9 cellular contexts compared by ENCODE assay signal in genomic region chr16:89246383-89246902, GRCh38. TPM values are rescaled to one million over a fixed set of nuclear protein-coding genes. Genes with fewer than 3 reads are reported as not detected.
DNase-seq lines count a peak whose midpoint lies in the region; ATAC-seq, FAIRE-seq and TF ChIP-seq lines count a peak whose summit lies in the region.
"Had no signal": no experiment of that assay in that cellular context is flagged by ENCODE, and none has a peak within 500 bp of the region (broad histone marks: within the 10 kb centered on the region; RNA-seq: fewer than 3 reads in every experiment).

No MANE protein-coding gene starts in this region.

- peaks cover 3% of the 10 kb centered on the region for H3K27me3 Mint-ChIP-seq in progenitor cell of endocrine pancreas

- peak overlapping the region; percentile 68 for H3K4me3 Mint-ChIP-seq in progenitor cell of endocrine pancreas (ENCODE audit: low read depth)

- H3K4me3 ChIP-seq in GM12875 (ENCODE audit: low read depth, low read length) (peak overlapping the region; percentile 48), RWPE2 (ENCODE audit: severe bottlenecking) (peak overlapping the region; percentile 83), esophagus muscularis mucosa (peak overlapping the region; percentile 55 to 76 (median 62))

- no peak for TF ChIP-seq EP300 in esophagus muscularis mucosa (IDR thresholded peaks at IDR 0.05)

- no peak for DNase-seq in RWPE2 (ENCODE audit: low spot score)
- DNase-seq in esophagus muscularis mucosa (ENCODE audit: extremely low spot score), result no peak
- DNase-seq in progenitor cell of endocrine pancreas (ENCODE audit: low spot score, unreplicated experiment), result no peak
- no peak for DNase-seq in activated gamma-delta T cell treated with Interleukin-2 at 50 U/mL for 16 hours
- no peak for DNase-seq in LoVo (ENCODE audit: low spot score)
- DNase-seq in urothelium cell line (ENCODE audit: low spot score), result no peak
- DNase-seq: dermis blood vessel endothelial cell had no signal

- no peak overlapping the region for H3K27ac Mint-ChIP-seq in progenitor cell of endocrine pancreas

- no peak for TF ChIP-seq CTCF in GM12875 (IDR thresholded peaks at IDR 0.05; ENCODE audit: borderline replicate concordance, insufficient read depth, low read depth, low read length)
- no peak for TF ChIP-seq CTCF in RWPE2 (IDR thresholded peaks at IDR 0.05; ENCODE audit: poor library complexity, severe bottlenecking)
- no peak for TF ChIP-seq CTCF in esophagus muscularis mucosa (IDR thresholded peaks at IDR 0.05)
- no peak for TF ChIP-seq CTCF in progenitor cell of endocrine pancreas (IDR thresholded peaks at IDR 0.05; ENCODE audit: unreplicated experiment)

- H3K9me3 ChIP-seq in RWPE2 (ENCODE audit: severe bottlenecking), result no peaks in the 10 kb centered on the region
- H3K9me3 ChIP-seq in esophagus muscularis mucosa, result no peaks in the 10 kb centered on the region

- 48% methylated on average over 13 of the region's 13 CpGs for WGBS in esophagus muscularis mucosa

- intact Hi-C loops in esophagus muscularis mucosa (cut with DNase I), result loop anchor here (10.0 kb wide), 1 partner anchor 48 kb away; no protein-coding TSS in a partner anchor

- H3K36me3 Mint-ChIP-seq in progenitor cell of endocrine pancreas (ENCODE audit: insufficient read depth), result peaks cover 2% of the 10 kb centered on the region

- peaks cover 4% of the 10 kb centered on the region for H3K9me3 Mint-ChIP-seq in progenitor cell of endocrine pancreas (ENCODE audit: low read depth)

- H3K27ac ChIP-seq in RWPE2 (ENCODE audit: poor library complexity, severe bottlenecking) (peak overlapping the region; percentile 31), esophagus muscularis mucosa (replicated peaks in 1 of 4) (peak overlapping the region in 1 of 4 donors; percentile 65)

- H3K4me1 Mint-ChIP-seq in progenitor cell of endocrine pancreas (ENCODE audit: low read depth), result no peaks in the 10 kb centered on the region

- H3K4me1 ChIP-seq in RWPE2 (ENCODE audit: insufficient read depth, poor library complexity, severe bottlenecking), result no peaks in the 10 kb centered on the region
- H3K4me1 ChIP-seq in esophagus muscularis mucosa, result peaks cover 12 to 29% (median 25%) of the 10 kb centered on the region in 4 donors

- ATAC-seq in RWPE2 (ENCODE audit: low read depth), result no peak; the same call in 2 of the 3 replicates
- ATAC-seq in HG02759 (IDR thresholded peaks at IDR 0.05; ENCODE audit: unreplicated experiment), result no peak

- no peak for FAIRE-seq in urothelium cell line (lab: Jason Lieb, UNC)

- no peak for TF ChIP-seq POLR2A in esophagus muscularis mucosa (IDR thresholded peaks at IDR 0.05; ENCODE audit: low read depth)

- no peaks in the 10 kb centered on the region for H3K36me3 ChIP-seq in RWPE2 (ENCODE audit: low read depth)
- H3K36me3 ChIP-seq in esophagus muscularis mucosa, result no peaks in the 10 kb centered on the region

- H3K27me3 ChIP-seq in RWPE2 (ENCODE audit: insufficient read depth, poor library complexity, severe bottlenecking) (no peaks in the 10 kb centered on the region), esophagus muscularis mucosa (no peaks in the 10 kb centered on the region)

RNA-seq across cellular contexts. Expression of gene ZNF778, which starts 28.9 kb away (rescaled TPM):
- total RNA-seq in esophagus muscularis mucosa (10 to 100 TPM; 11.2 to 17.2 (median 13.9) TPM), progenitor cell of endocrine pancreas (10.5 and 11.2 TPM in 2 replicates)

RNA-seq across cellular contexts. Expression of gene SLC22A31, which starts 46.1 kb away (rescaled TPM):
- total RNA-seq in esophagus muscularis mucosa (under 1 TPM in 1 of 4 donors, not detected in 3; 0.26 TPM), progenitor cell of endocrine pancreas (6.9 and 10.3 TPM in 2 replicates)
- total RNA-seq: dermis blood vessel endothelial cell had no signal
